ENCODE assay signal across 21 cellular contexts in the genomic region with DNA sequence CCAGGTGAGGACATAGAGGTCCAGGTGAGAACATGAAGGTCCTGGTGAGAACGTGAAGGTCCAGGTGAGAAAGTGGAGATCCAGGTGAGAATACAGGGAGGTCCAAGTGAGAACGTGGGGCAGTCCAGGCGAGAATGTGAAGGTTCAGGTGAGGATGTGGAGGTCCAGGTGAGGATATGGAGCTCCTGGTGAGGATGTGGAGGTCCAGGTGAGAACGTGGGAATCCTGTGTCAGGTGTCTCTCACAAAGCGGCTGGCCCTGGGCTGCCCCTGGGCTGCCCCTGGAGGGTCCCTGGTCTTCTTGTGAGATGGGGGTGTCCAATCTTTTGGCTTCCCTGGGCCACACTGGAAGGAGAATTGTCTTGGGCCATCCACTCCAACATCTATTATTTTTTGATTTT.
DNase-seq lines count a peak whose midpoint lies in the region; ATAC-seq and TF ChIP-seq lines count a peak whose summit lies in the region.
"Had no signal": no experiment of that assay in that cellular context is flagged by ENCODE, and none has a peak within 500 bp of the region (broad histone marks: within the 10 kb centered on the region; RNA-seq: fewer than 3 reads in every experiment).

No MANE protein-coding gene starts in this region.

- H3K9ac ChIP-seq in endodermal cell (ENCODE audit: extremely low read depth, low read length, poor library complexity, severe bottlenecking) (no peak overlapping the region), neural progenitor cell (no peak overlapping the region)

- POLR2A ChIA-PET in activated CD4-positive, alpha-beta T cell treated with anti-CD3 and anti-CD28 coated beads for 36 hours (lab: Charles Lee): no interaction called here

- no peaks in the 10 kb centered on the region for H3K9me3 Mint-ChIP-seq in activated CD4-positive, alpha-beta T cell treated with anti-CD3 and anti-CD28 coated beads, Interleukin-2, amount 10 ng/mL, durations not matched to agents 24 days and 14 days
- H3K9me3 Mint-ChIP-seq in activated CD4-positive, alpha-beta T cell treated with anti-CD3 and anti-CD28 coated beads for 36 hours (ENCODE audit: low read depth): no peaks in the 10 kb centered on the region
- H3K9me3 Mint-ChIP-seq in endodermal cell: no peaks in the 10 kb centered on the region
- peaks cover 4% of the 10 kb centered on the region for H3K9me3 Mint-ChIP-seq in neural progenitor cell
- H3K9me3 Mint-ChIP-seq: activated naive CD8-positive, alpha-beta T cell treated with anti-CD3 and anti-CD28 coated beads, Interleukin-2, amount 10 ng/mL, durations not matched to agents 7 days and 5 days had no signal

- H3K27me3 ChIP-seq in endodermal cell (ENCODE audit: control insufficient read depth, insufficient read depth, low read length, poor library complexity, severe bottlenecking): peaks cover 48% of the 10 kb centered on the region
- H3K27me3 ChIP-seq in neural progenitor cell: peaks cover 63% of the 10 kb centered on the region

- H3F3A ChIP-seq in neural progenitor cell (ENCODE audit: low read depth): no peaks in the 10 kb centered on the region

- H3K36me3 Mint-ChIP-seq in activated CD4-positive, alpha-beta T cell treated with anti-CD3 and anti-CD28 coated beads, Interleukin-2, amount 10 ng/mL, durations not matched to agents 24 days and 14 days (ENCODE audit: low read depth): no peaks in the 10 kb centered on the region
- H3K36me3 Mint-ChIP-seq in activated CD4-positive, alpha-beta T cell treated with anti-CD3 and anti-CD28 coated beads for 36 hours (ENCODE audit: low read depth): no peaks in the 10 kb centered on the region
- H3K36me3 Mint-ChIP-seq in endodermal cell (ENCODE audit: low read depth) (no peaks in the 10 kb centered on the region), neural progenitor cell (no peaks in the 10 kb centered on the region)
- H3K36me3 Mint-ChIP-seq: activated naive CD8-positive, alpha-beta T cell treated with anti-CD3 and anti-CD28 coated beads, Interleukin-2, amount 10 ng/mL, durations not matched to agents 7 days and 5 days had no signal

- peaks cover 49% of the 10 kb centered on the region for H3K27me3 Mint-ChIP-seq in activated CD4-positive, alpha-beta T cell treated with anti-CD3 and anti-CD28 coated beads, Interleukin-2, amount 10 ng/mL, durations not matched to agents 24 days and 14 days
- peaks cover 60% of the 10 kb centered on the region for H3K27me3 Mint-ChIP-seq in activated CD4-positive, alpha-beta T cell treated with anti-CD3 and anti-CD28 coated beads for 36 hours
- H3K27me3 Mint-ChIP-seq in endodermal cell (ENCODE audit: insufficient read depth) (peaks cover 56% of the 10 kb centered on the region), neural progenitor cell (ENCODE audit: insufficient read depth, low read depth) (peaks cover 19% of the 10 kb centered on the region)

- intact Hi-C loops in activated CD4-positive, alpha-beta T cell treated with anti-CD3 and anti-CD28 coated beads, Interleukin-2, amount 10 ng/mL, durations not matched to agents 24 days and 14 days (cut with micrococcal nuclease): no loop called here
- intact Hi-C loops in activated CD4-positive, alpha-beta T cell treated with anti-CD3 and anti-CD28 coated beads for 36 hours (cut with DNase I, micrococcal nuclease): loop anchor here in 1 of 2 experiments (5.0 kb wide), 1 partner anchor 351 kb away; no protein-coding TSS in a partner anchor

- H3K4me3 ChIP-seq in endodermal cell (ENCODE audit: low read length) (no peak overlapping the region), neural progenitor cell (no peak overlapping the region)

- peaks cover 6% of the 10 kb centered on the region for H3K4me1 Mint-ChIP-seq in activated CD4-positive, alpha-beta T cell treated with anti-CD3 and anti-CD28 coated beads, Interleukin-2, amount 10 ng/mL, durations not matched to agents 24 days and 14 days
- peaks cover 13% of the 10 kb centered on the region for H3K4me1 Mint-ChIP-seq in activated CD4-positive, alpha-beta T cell treated with anti-CD3 and anti-CD28 coated beads for 36 hours
- H3K4me1 Mint-ChIP-seq in endodermal cell (peaks cover 5% of the 10 kb centered on the region), neural progenitor cell (peaks cover 17% of the 10 kb centered on the region)

- H3K36me3 ChIP-seq in endodermal cell (ENCODE audit: control insufficient read depth, insufficient read depth, low read length) (no peaks in the 10 kb centered on the region), neural progenitor cell (no peaks in the 10 kb centered on the region)

- no peaks in the 10 kb centered on the region for H3K9me3 ChIP-seq in endodermal cell (ENCODE audit: control insufficient read depth, low read length)
- H3K9me3 ChIP-seq in neural progenitor cell (ENCODE audit: low read depth): no peaks in the 10 kb centered on the region

- H3K27ac Mint-ChIP-seq in activated CD4-positive, alpha-beta T cell treated with anti-CD3 and anti-CD28 coated beads, Interleukin-2, amount 10 ng/mL, durations not matched to agents 24 days and 14 days: no peak overlapping the region
- H3K27ac Mint-ChIP-seq in activated CD4-positive, alpha-beta T cell treated with anti-CD3 and anti-CD28 coated beads for 36 hours: no peak overlapping the region
- H3K27ac Mint-ChIP-seq in endodermal cell (no peak overlapping the region), neural progenitor cell (no peak overlapping the region)
- H3K27ac Mint-ChIP-seq: activated CD8-positive, alpha-beta T cell treated with anti-CD3 and anti-CD28 coated beads, Interleukin-2, amount 10 ng/mL, durations not matched to agents 7 days and 5 days; activated naive CD8-positive, alpha-beta T cell treated with anti-CD3 and anti-CD28 coated beads, Interleukin-2, amount 10 ng/mL, durations not matched to agents 7 days and 5 days had no signal

- 87 to 92% methylated on average over 3 to 5 of the region's 5 CpGs for WGBS in endodermal cell (ENCODE audit: insufficient coverage in 1 of 2, insufficient read length in 1 of 2), 2 experiments

- peak; percentile 40 for DNase-seq in activated CD4-positive, alpha-beta T cell treated with anti-CD3 and anti-CD28 coated beads, Interleukin-2, amount 10 ng/mL, durations not matched to agents 24 days and 14 days
- no peak for DNase-seq in activated CD4-positive, alpha-beta T cell treated with anti-CD3 and anti-CD28 coated beads for 36 hours
- DNase-seq in GM20000 (ENCODE audit: low spot score): peak; percentile 18
- no peak for DNase-seq in endodermal cell
- no peak for DNase-seq in neural progenitor cell (ENCODE audit: low spot score)
- no peak for DNase-seq in MV-4-11 (lab: John Stamatoyannopoulos, UW)
- DNase-seq in NCI-H1105 treated with DMSO at 0.1 percent for 48 hours (lab: John Stamatoyannopoulos, UW): no peak
- DNase-seq: 8988T; activated CD4-positive, CD25-positive, alpha-beta regulatory T cell; activated CD8-positive, alpha-beta T cell treated with anti-CD3 and anti-CD28 coated beads, Interleukin-2, amount 10 ng/mL, durations not matched to agents 7 days and 5 days; activated naive CD8-positive, alpha-beta T cell treated with anti-CD3 and anti-CD28 coated beads, Interleukin-2, amount 10 ng/mL, durations not matched to agents 7 days and 5 days; AML-193; KBM-7; left colon; midbrain; NCI-H1930; NCI-H226; NCI-H82; nucleus accumbens; OCI-M1 had no signal

- no peaks in the 10 kb centered on the region for H4K20me1 ChIP-seq in neural progenitor cell (ENCODE audit: low read depth)

- ATAC-seq in activated CD4-positive, alpha-beta T cell treated with anti-CD3 and anti-CD28 coated beads for 36 hours: no peak
- no peak for ATAC-seq in GM18907 (IDR thresholded peaks at IDR 0.05; ENCODE audit: unreplicated experiment)
- ATAC-seq: activated CD8-positive, alpha-beta T cell treated with anti-CD3 and anti-CD28 coated beads, Interleukin-2, amount 10 ng/mL, durations not matched to agents 7 days and 5 days; left colon had no signal

- H3K4me1 ChIP-seq in endodermal cell (ENCODE audit: control insufficient read depth, insufficient read depth, low read length): no peaks in the 10 kb centered on the region
- peaks cover 6% of the 10 kb centered on the region for H3K4me1 ChIP-seq in neural progenitor cell

- no peak overlapping the region for H3K4me2 ChIP-seq in neural progenitor cell

- H3K27ac ChIP-seq in endodermal cell (ENCODE audit: low read depth, low read length): no peak overlapping the region
- no peak overlapping the region for H3K27ac ChIP-seq in neural progenitor cell

- no peak for TF ChIP-seq CTCF in GM20000 (IDR thresholded peaks at IDR 0.05; ENCODE audit: extremely low read depth, missing control alignments)
- TF ChIP-seq CTCF in endodermal cell (conservative IDR thresholded peaks at IDR 0.05): no peak
- no peak for TF ChIP-seq CTCF in neural progenitor cell (IDR thresholded peaks at IDR 0.05)

- no peak overlapping the region for H2AFZ ChIP-seq in neural progenitor cell (replicated peaks)

- H3K79me2 ChIP-seq in neural progenitor cell (ENCODE audit: low read depth): no peaks in the 10 kb centered on the region

- H3K4me3 Mint-ChIP-seq in activated CD4-positive, alpha-beta T cell treated with anti-CD3 and anti-CD28 coated beads, Interleukin-2, amount 10 ng/mL, durations not matched to agents 24 days and 14 days: no peak overlapping the region
- H3K4me3 Mint-ChIP-seq in activated CD4-positive, alpha-beta T cell treated with anti-CD3 and anti-CD28 coated beads for 36 hours: no peak overlapping the region
- peak overlapping the region; percentile 52 for H3K4me3 Mint-ChIP-seq in endodermal cell
- H3K4me3 Mint-ChIP-seq in neural progenitor cell: peak overlapping the region; percentile 79
- H3K4me3 Mint-ChIP-seq: activated CD8-positive, alpha-beta T cell treated with anti-CD3 and anti-CD28 coated beads, Interleukin-2, amount 10 ng/mL, durations not matched to agents 7 days and 5 days; activated naive CD8-positive, alpha-beta T cell treated with anti-CD3 and anti-CD28 coated beads, Interleukin-2, amount 10 ng/mL, durations not matched to agents 7 days and 5 days had no signal

- CTCF ChIA-PET in activated CD4-positive, alpha-beta T cell treated with anti-CD3 and anti-CD28 coated beads for 36 hours (lab: Charles Lee): interaction anchor here (0.7 kb wide), 1 partner anchor 39 kb away, joined by 3 read pairs; no protein-coding TSS in a partner anchor

Comparison
In these comparisons a context has a peak if more than half of its experiments do, and no peak if none do; other contexts are left out.
1. DNase-seq: peak in activated CD4-positive, alpha-beta T cell treated with anti-CD3 and anti-CD28 coated beads, Interleukin-2, amount 10 ng/mL, durations not matched to agents 24 days and 14 days (single experiment) and GM20000 (single experiment); none in activated CD4-positive, alpha-beta T cell treated with anti-CD3 and anti-CD28 coated beads for 36 hours (single experiment), endodermal cell (single experiment), neural progenitor cell (single experiment), MV-4-11 (single experiment) and NCI-H1105 treated with DMSO at 0.1 percent for 48 hours (single experiment).
2. H3K4me3 Mint-ChIP-seq: peak in endodermal cell (single experiment) and neural progenitor cell (single experiment); none in activated CD4-positive, alpha-beta T cell treated with anti-CD3 and anti-CD28 coated beads, Interleukin-2, amount 10 ng/mL, durations not matched to agents 24 days and 14 days (single experiment) and activated CD4-positive, alpha-beta T cell treated with anti-CD3 and anti-CD28 coated beads for 36 hours (single experiment).